22 cellular contexts compared by ENCODE assay signal in the genomic region with DNA sequence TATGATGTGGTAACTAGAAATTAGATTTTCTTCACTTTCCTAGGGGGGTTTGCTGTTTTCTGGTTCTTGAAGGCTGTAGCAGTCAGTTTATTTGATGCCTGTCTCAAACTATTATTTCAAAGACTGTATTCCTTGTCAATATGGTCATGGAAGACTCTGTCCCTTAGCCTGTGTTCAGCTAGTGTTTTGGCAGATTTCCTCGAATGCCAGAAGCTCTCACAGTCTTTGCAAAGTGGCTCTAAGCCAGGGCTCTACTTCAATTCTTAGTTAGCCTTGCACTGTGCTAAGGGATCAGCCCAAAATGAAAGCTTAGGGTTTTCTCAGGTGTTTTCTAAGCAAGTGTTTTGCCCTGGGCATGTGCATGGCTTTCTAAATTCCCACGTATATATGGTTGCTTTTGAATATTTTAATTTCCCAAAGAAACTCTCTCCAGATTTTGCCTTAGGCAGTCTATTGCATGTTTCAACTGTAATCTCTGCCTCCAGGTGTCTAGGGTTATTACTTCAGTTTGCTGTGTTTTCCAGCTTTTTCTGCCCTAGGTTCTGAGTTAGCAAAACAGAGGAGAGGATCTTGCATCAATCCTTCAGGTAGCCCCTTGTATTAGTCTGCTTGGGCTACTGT. TPM values are rescaled to one million over a fixed set of nuclear protein-coding genes. Genes with fewer than 3 reads are reported as not detected.
DNase-seq lines count a peak whose midpoint lies in the region; ATAC-seq and TF ChIP-seq lines count a peak whose summit lies in the region.
"Had no signal": no experiment of that assay in that cellular context is flagged by ENCODE, and none has a peak within 500 bp of the region (broad histone marks: within the 10 kb centered on the region; RNA-seq: fewer than 3 reads in every experiment).

No MANE protein-coding gene starts in this region.

- H2AFZ ChIP-seq in GM23248 (no peak overlapping the region), fibroblast of lung (ENCODE audit: low read length) (no peak overlapping the region)

- no peak for ATAC-seq in RWPE2 (ENCODE audit: low read depth)
- ATAC-seq: left colon, Panc1 had no signal

- H3K27me3 ChIP-seq in GM23248 (replicated peaks; ENCODE audit: insufficient read depth) (no peaks in the 10 kb centered on the region), RWPE2 (ENCODE audit: insufficient read depth, poor library complexity, severe bottlenecking) (no peaks in the 10 kb centered on the region), fibroblast of lung (ENCODE audit: control insufficient read depth, insufficient read depth, low read length) (no peaks in the 10 kb centered on the region), transverse colon (no peaks in the 10 kb centered on the region)

- TF ChIP-seq EP300 in transverse colon (IDR thresholded peaks at IDR 0.05; ENCODE audit: low read depth): no peak

- H3K4me2 ChIP-seq in GM23248 (ENCODE audit: unreplicated experiment) (no peak overlapping the region), fibroblast of lung (ENCODE audit: extremely low read depth, insufficient read depth, low read length) (no peak overlapping the region)

- H3F3A ChIP-seq in GM23248 (ENCODE audit: insufficient read depth): peaks cover 41% of the 10 kb centered on the region

- intact Hi-C loops in transverse colon (cut with DNase I; ENCODE audit: low total_unique reads) (no loop called here), posterior cingulate gyrus (cut with DNase I) (no loop called here)

- in situ Hi-C loops in GM23248 (cut with MboI): no loop called here
- in situ Hi-C loops in transverse colon (cut with MboI; ENCODE audit: low pct_ligation_motif_present in 1 of 4, low pct_unique_long_range_greater_than_20kb in 1 of 4, low sequenced_read_pairs in 3 of 4): no loop called here

- H3K4me3 ChIP-seq in GM23248: no peak overlapping the region
- H3K4me3 ChIP-seq in RWPE2 (ENCODE audit: severe bottlenecking): no peak overlapping the region
- H3K4me3 ChIP-seq in fibroblast of lung (replicated peaks in 1 of 4; ENCODE audit: control extremely low read depth in 1 of 4, insufficient read depth in 1 of 4, low read depth in 3 of 4, low read length in 4 of 4): no peak overlapping the region
- H3K4me3 ChIP-seq in transverse colon: no peak overlapping the region
- H3K4me3 ChIP-seq: prostate gland, thoracic aorta had no signal

- TF ChIP-seq CTCF in RWPE2 (IDR thresholded peaks at IDR 0.05; ENCODE audit: poor library complexity, severe bottlenecking) (no peak), fibroblast of lung (conservative IDR thresholded peaks at IDR 0.05 in 1 of 2, IDR thresholded peaks at IDR 0.05 in 1 of 2; ENCODE audit: low read depth in 1 of 2, low read length in 2 of 2) (no peak), transverse colon (IDR thresholded peaks at IDR 0.05) (no peak)

- no peaks in the 10 kb centered on the region for H4K20me1 ChIP-seq in GM23248 (ENCODE audit: insufficient read depth)
- no peaks in the 10 kb centered on the region for H4K20me1 ChIP-seq in fibroblast of lung (ENCODE audit: control insufficient read depth, extremely low read depth, insufficient read depth, low read length)

- WGBS in GM23248 (ENCODE audit: low coverage in 1 of 2, low lambda C conversion rate in 2 of 2, missing lambda C conversion rate in 2 of 2), 2 experiments: 59 to 78% methylated on average over 2 of the region's 2 CpGs
- WGBS in transverse colon (ENCODE audit: low coverage in 1 of 2), 2 donors: 78 to 100% methylated on average over 1 to 2 of the region's 2 CpGs

- H3K9ac ChIP-seq in GM23248 (no peak overlapping the region), fibroblast of lung (ENCODE audit: insufficient read depth, low read length) (no peak overlapping the region)

- H3K9me3 ChIP-seq in GM23248 (ENCODE audit: low read depth) (no peaks in the 10 kb centered on the region), RWPE2 (ENCODE audit: severe bottlenecking) (peaks cover 10% of the 10 kb centered on the region), fibroblast of lung (ENCODE audit: control insufficient read depth, insufficient read depth, low read depth, low read length) (no peaks in the 10 kb centered on the region), transverse colon (peaks cover 5 to 10% of the 10 kb centered on the region in 2 donors)
- H3K9me3 ChIP-seq: prostate gland, thoracic aorta had no signal

- H3K79me2 ChIP-seq in GM23248 (ENCODE audit: insufficient read depth) (peaks cover 82% of the 10 kb centered on the region), fibroblast of lung (ENCODE audit: control insufficient read depth, insufficient read depth, low read length) (no peaks in the 10 kb centered on the region)

- no peaks in the 10 kb centered on the region; the same call in 1 of the 2 replicates for H3K36me3 ChIP-seq in GM23248 (ENCODE audit: low read depth)
- no peaks in the 10 kb centered on the region for H3K36me3 ChIP-seq in RWPE2 (ENCODE audit: low read depth)
- H3K36me3 ChIP-seq in fibroblast of lung (ENCODE audit: control insufficient read depth, insufficient read depth, low read length): no peaks in the 10 kb centered on the region
- no peaks in the 10 kb centered on the region for H3K36me3 ChIP-seq in transverse colon
- H3K36me3 ChIP-seq: prostate gland, thoracic aorta had no signal

- DNase-seq in GM23248 (peak; percentile 29), RWPE2 (ENCODE audit: low spot score) (no peak), fibroblast of lung (ENCODE audit: low read depth in 2 of 2) (peak; percentile 22 to 41), myocyte (ENCODE audit: low read depth) (peak; percentile 62), transverse colon (no peak), posterior cingulate gyrus (no peak)
- no peak for DNase-seq in activated naive CD4-positive, alpha-beta T cell treated with Interleukin-2 at 50 U/mL for 16 hours
- DNase-seq in central memory CD4-positive, alpha-beta T cell: no peak
- DNase-seq: activated CD4-positive, alpha-beta T cell treated with anti-CD3 and anti-CD28 coated beads for 48 hours; activated naive CD4-positive, alpha-beta T cell treated with anti-CD3 and anti-CD28 coated beads, Interleukin-2, amount 50 U/mL, for 16 hours; aorta; DMS79; effector CD8-positive, alpha-beta T cell; left colon; NCI-H1436; NCI-H2107; small intestine; stimulated activated CD4-positive, alpha-beta T cell treated with anti-CD3 and anti-CD28 coated beads, Interleukin-2, amount 100 ng/mL, for 48 hours; stimulated activated naive CD4-positive, alpha-beta T cell had no signal

- no peak for TF ChIP-seq POLR2A in transverse colon (IDR thresholded peaks at IDR 0.05)

- H3K4me1 ChIP-seq in GM23248 (ENCODE audit: insufficient read depth) (peaks cover 33% of the 10 kb centered on the region), RWPE2 (ENCODE audit: insufficient read depth, poor library complexity, severe bottlenecking) (peaks cover 36% of the 10 kb centered on the region), fibroblast of lung (ENCODE audit: control insufficient read depth, extremely low read depth, insufficient read depth, low read length) (peaks cover 2% of the 10 kb centered on the region), transverse colon (no peaks in the 10 kb centered on the region)
- H3K4me1 ChIP-seq: prostate gland had no signal

- no peaks in the 10 kb centered on the region for H3K9me2 ChIP-seq in GM23248 (ENCODE audit: insufficient read depth)

- H3K27ac ChIP-seq in GM23248 (no peak overlapping the region), RWPE2 (ENCODE audit: poor library complexity, severe bottlenecking) (peak overlapping the region; percentile 93), fibroblast of lung (ENCODE audit: insufficient read depth, low read length) (no peak overlapping the region), transverse colon (no peak overlapping the region)
- H3K27ac ChIP-seq: prostate gland, thoracic aorta had no signal

RNA-seq across cellular contexts. Expression of a gene that starts 7.2 kb away (rescaled TPM):
- total RNA-seq in GM23248 (2014; rRNA removed; shearing (Covaris generic)): 72.7 and 114 TPM in 2 replicates
- polyA plus RNA-seq in GM23248 (2016; fragmentation: Nextera tagmentation; extraction: Ambion mirVana) (75.2 and 79.0 TPM in 2 replicates), fibroblast of lung (23.9 and 26.3 TPM in 2 replicates)
- total RNA-seq in fibroblast of lung (12.3 and 17.0 TPM in 2 replicates), myocyte (164 and 171 TPM in 2 replicates), transverse colon (10 to 100 TPM in 3 of 4 donors, 1 to 10 TPM in 1; 6.8 to 37.6 (median 16.3) TPM)
- 16.2 TPM in 2 replicates for polyA plus RNA-seq in fibroblast of lung (2012)
- polyA minus RNA-seq in fibroblast of lung (ENCODE audit: low replicate concordance): 0.63 and 1.6 TPM in 2 replicates
- polyA plus RNA-seq in myocyte (2012): 28.3 TPM

Comparison
In these comparisons a context has a peak if more than half of its experiments do, and no peak if none do; other contexts are left out.
1. DNase-seq: peak in GM23248 (single experiment), fibroblast of lung (2 of 2) and myocyte (single experiment); none in RWPE2 (single experiment), transverse colon (single experiment), activated naive CD4-positive, alpha-beta T cell treated with Interleukin-2 at 50 U/mL for 16 hours (single experiment), posterior cingulate gyrus (0 of 10) and central memory CD4-positive, alpha-beta T cell (single experiment).